In the genomic region with DNA sequence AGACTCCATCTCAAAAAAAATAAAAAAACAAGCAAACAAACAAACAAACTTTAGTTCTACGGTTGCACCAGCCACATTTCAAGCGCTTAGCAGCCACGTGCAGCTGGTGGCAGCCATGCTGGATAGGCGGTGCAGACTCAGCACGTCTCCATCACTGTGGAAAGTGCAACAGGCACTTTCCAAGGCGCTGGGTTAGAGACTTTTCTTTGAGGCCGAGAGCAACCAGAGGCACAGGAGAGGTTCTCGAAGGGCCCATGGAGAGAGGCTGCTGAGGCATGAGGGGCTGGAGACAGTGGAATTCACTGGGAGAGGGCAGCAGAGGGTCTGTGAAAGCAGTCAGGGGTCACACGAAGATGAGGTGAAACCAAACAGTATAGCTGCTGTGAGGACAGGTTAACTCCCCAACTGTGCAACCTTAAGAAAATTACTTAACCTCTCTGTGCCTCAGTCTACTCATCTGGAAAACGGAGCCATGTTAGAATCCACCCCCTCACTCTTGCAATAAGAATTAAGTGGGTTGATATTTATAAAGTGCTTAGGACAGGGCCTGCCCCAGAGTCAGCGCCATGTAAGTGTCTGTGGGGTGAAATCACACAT, we compare ENCODE assay signal across 20 cellular contexts. TPM values are rescaled to one million over a fixed set of nuclear protein-coding genes. Genes with fewer than 3 reads are reported as not detected.
"Had no signal": no experiment of that assay in that cellular context is flagged by ENCODE, and none has a peak within 500 bp of the region (broad histone marks: within the 10 kb centered on the region; RNA-seq: fewer than 3 reads in every experiment).

No MANE protein-coding gene starts in this region.

- H3K36me3 Mint-ChIP-seq: activated naive CD8-positive, alpha-beta T cell treated with anti-CD3 and anti-CD28 coated beads, Interleukin-2, amount 10 ng/mL, durations not matched to agents 7 days and 5 days; naive B cell; neural progenitor cell had no signal

- H3K27ac Mint-ChIP-seq: activated B cell treated with CpG ODN at 0.5 μM for 24 hours; activated naive CD4-positive, alpha-beta T cell treated with anti-CD3 and anti-CD28 coated beads for 36 hours; activated naive CD8-positive, alpha-beta T cell treated with anti-CD3 and anti-CD28 coated beads, Interleukin-2, amount 10 ng/mL, durations not matched to agents 7 days and 5 days; endodermal cell; naive B cell; neural progenitor cell; T-helper 1 cell treated with Interleukin-12 subunit alpha and Interleukin-12 subunit beta and Interleukin-4 antibody, amounts not matched to agents 30 μg/mL and 1 μg/mL, for 36 hours had no signal

- H3K27ac ChIP-seq: breast epithelium, epithelial cell of prostate, neural progenitor cell, thoracic aorta had no signal

- H3K27me3 Mint-ChIP-seq: activated B cell treated with CpG ODN at 0.5 μM for 24 hours had no signal

- H3K36me3 ChIP-seq: breast epithelium, neural progenitor cell had no signal

- H3K4me1 Mint-ChIP-seq: activated B cell treated with CpG ODN at 0.5 μM for 24 hours, naive B cell had no signal

- H3K9me3 Mint-ChIP-seq: activated B cell treated with CpG ODN at 0.5 μM for 24 hours; activated naive CD4-positive, alpha-beta T cell treated with anti-CD3 and anti-CD28 coated beads for 36 hours; activated naive CD8-positive, alpha-beta T cell treated with anti-CD3 and anti-CD28 coated beads, Interleukin-2, amount 10 ng/mL, durations not matched to agents 7 days and 5 days; endodermal cell; naive B cell; neural progenitor cell; T-helper 1 cell treated with Interleukin-12 subunit alpha and Interleukin-12 subunit beta and Interleukin-4 antibody, amounts not matched to agents 30 μg/mL and 1 μg/mL, for 36 hours had no signal

- H3K27me3 ChIP-seq: breast epithelium, neural progenitor cell had no signal

- H3K9ac ChIP-seq: neural progenitor cell had no signal

- H3K4me1 ChIP-seq: breast epithelium, neural progenitor cell had no signal

- H2AFZ ChIP-seq: neural progenitor cell had no signal

- DNase-seq: activated B cell treated with CpG ODN at 0.5 μM for 24 hours; activated CD4-positive, alpha-beta T cell treated with anti-CD3 and anti-CD28 coated beads for 4 hours; activated CD4-positive, alpha-beta T cell treated with anti-CD3 and anti-CD28 coated beads, Interleukin-2, amount 50 U/mL, for 48 hours; activated naive CD4-positive, alpha-beta T cell treated with anti-CD3 and anti-CD28 coated beads for 36 hours; activated naive CD8-positive, alpha-beta T cell treated with anti-CD3 and anti-CD28 coated beads, Interleukin-2, amount 10 ng/mL, durations not matched to agents 7 days and 5 days; activated T-cell treated with anti-CD3 and anti-CD28 coated beads, Interleukin-2, amount 50 U/mL, for 48 hours; amniotic stem cell; endodermal cell; mesendoderm; naive B cell; stimulated activated CD4-positive, alpha-beta T cell treated with anti-CD3 and anti-CD28 coated beads, Interleukin-4, amount 100 ng/mL, for 24 hours; stimulated activated naive CD4-positive, alpha-beta T cell treated with Interleukin-2 at 50 U/mL for 16 hours; T1000 had no signal

- H3K9me3 ChIP-seq: breast epithelium, thoracic aorta had no signal

- H3K4me3 ChIP-seq: breast epithelium, coronary artery, neural progenitor cell, thoracic aorta had no signal

- H3K4me2 ChIP-seq: neural progenitor cell had no signal

- H3K4me3 Mint-ChIP-seq: activated B cell treated with CpG ODN at 0.5 μM for 24 hours; activated naive CD4-positive, alpha-beta T cell treated with anti-CD3 and anti-CD28 coated beads for 36 hours; activated naive CD8-positive, alpha-beta T cell treated with anti-CD3 and anti-CD28 coated beads, Interleukin-2, amount 10 ng/mL, durations not matched to agents 7 days and 5 days; endodermal cell; naive B cell; neural progenitor cell; T-helper 1 cell treated with Interleukin-12 subunit alpha and Interleukin-12 subunit beta and Interleukin-4 antibody, amounts not matched to agents 30 μg/mL and 1 μg/mL, for 36 hours had no signal

RNA-seq across cellular contexts. Expression of gene TGM2, which starts 27.5 kb away (rescaled TPM):
- total RNA-seq: activated CD8-positive, alpha-beta memory T cell treated with anti-CD3 and anti-CD28 coated beads for 36 hours; activated naive CD4-positive, alpha-beta T cell treated with anti-CD3 and anti-CD28 coated beads for 36 hours had no signal
